1 cellular context compared by ENCODE assay signal in the genomic region with DNA sequence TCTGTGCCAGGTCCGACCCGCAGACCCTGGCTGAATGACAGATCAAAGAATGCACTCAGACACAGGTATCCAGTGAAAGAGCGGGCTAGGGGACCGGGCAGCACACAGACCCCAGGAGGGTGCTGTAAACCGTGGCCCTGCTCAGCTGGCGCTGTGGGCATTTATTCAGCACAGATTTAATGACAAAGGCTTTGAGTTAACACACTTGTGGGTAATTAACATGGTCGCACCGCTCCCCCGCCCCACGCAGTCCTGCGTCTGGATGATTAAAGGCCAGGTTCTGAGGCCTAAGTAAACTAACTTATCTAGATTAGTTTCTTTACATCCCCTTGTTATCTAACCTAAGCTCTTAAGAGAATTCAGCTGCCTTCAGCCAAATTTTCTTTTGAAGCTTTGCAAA.
A peak's percentile ranks its signal among the peaks of the same experiment; 100 is the strongest.
TF ChIP-seq lines count a peak whose summit lies in the region.

No MANE protein-coding gene starts in this region.

TF ChIP-seq in K562, 482 proteins besides CTCF, POLR2A, EP300 and RAD21 (continues in another document):
- TF ChIP-seq BCOR (IDR thresholded peaks at IDR 0.05) (no peak), ZNF584 (CRISPR knock-in tag; IDR thresholded peaks at IDR 0.05; ENCODE audit: low read depth) (no peak), CUX1 (CRISPR knock-in tag; IDR thresholded peaks at IDR 0.05) (no peak), ZNF696 (CRISPR knock-in tag; conservative IDR thresholded peaks at IDR 0.05) (no peak), LEF1 (IDR thresholded peaks at IDR 0.05) (no peak), ZNF311 (CRISPR knock-in tag; IDR thresholded peaks at IDR 0.05) (no peak), CHAMP1 (IDR thresholded peaks at IDR 0.05) (no peak), ZNF41 (CRISPR knock-in tag; conservative IDR thresholded peaks at IDR 0.05) (no peak), CBFA2T3 (IDR thresholded peaks at IDR 0.05) (peak; percentile 44), HMBOX1 (IDR thresholded peaks at IDR 0.05) (peak; percentile 89), ZNF436 (CRISPR knock-in tag; IDR thresholded peaks at IDR 0.05) (no peak), ARID1B (IDR thresholded peaks at IDR 0.05) (0 out of 2 replicates have a peak, but pooled peaks have one; percentile 21), MAFG (tag; conservative IDR thresholded peaks at IDR 0.05) (no peak), CBFA2T2 (conservative IDR thresholded peaks at IDR 0.05) (peak; percentile 21; the same call in 1 of the 2 replicates), CBX3 (IDR thresholded peaks at IDR 0.05; ENCODE audit: borderline replicate concordance in 1 of 2, low read length in 2 of 2) (peak in 1 of 2 experiments; percentile 32; a peak in 1 of 3 replicates), FUS (optimal IDR thresholded peaks at IDR 0.05; ENCODE audit: low read depth, low read length) (no peak), ZNF551 (CRISPR knock-in tag; IDR thresholded peaks at IDR 0.05) (no peak), ZNF124 (CRISPR knock-in tag; IDR thresholded peaks at IDR 0.05) (no peak), PCBP1 (IDR thresholded peaks at IDR 0.05; ENCODE audit: low read depth, low read length, poor library complexity, severe bottlenecking) (no peak), MEIS2 (IDR thresholded peaks at IDR 0.05; ENCODE audit: partially characterized antibody) (peak; percentile 22), ZFP91 (CRISPR knock-in tag; IDR thresholded peaks at IDR 0.05) (no peak)
- TF ChIP-seq, protein P1, sequence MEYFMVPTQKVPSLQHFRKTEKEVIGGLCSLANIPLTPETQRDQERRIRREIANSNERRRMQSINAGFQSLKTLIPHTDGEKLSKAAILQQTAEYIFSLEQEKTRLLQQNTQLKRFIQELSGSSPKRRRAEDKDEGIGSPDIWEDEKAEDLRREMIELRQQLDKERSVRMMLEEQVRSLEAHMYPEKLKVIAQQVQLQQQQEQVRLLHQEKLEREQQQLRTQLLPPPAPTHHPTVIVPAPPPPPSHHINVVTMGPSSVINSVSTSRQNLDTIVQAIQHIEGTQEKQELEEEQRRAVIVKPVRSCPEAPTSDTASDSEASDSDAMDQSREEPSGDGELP (CRISPR knock-in tag; IDR thresholded peaks at IDR 0.05; ENCODE audit: borderline replicate concordance): no peak; the same call in 1 of the 2 replicates
- TF ChIP-seq, protein P2, sequence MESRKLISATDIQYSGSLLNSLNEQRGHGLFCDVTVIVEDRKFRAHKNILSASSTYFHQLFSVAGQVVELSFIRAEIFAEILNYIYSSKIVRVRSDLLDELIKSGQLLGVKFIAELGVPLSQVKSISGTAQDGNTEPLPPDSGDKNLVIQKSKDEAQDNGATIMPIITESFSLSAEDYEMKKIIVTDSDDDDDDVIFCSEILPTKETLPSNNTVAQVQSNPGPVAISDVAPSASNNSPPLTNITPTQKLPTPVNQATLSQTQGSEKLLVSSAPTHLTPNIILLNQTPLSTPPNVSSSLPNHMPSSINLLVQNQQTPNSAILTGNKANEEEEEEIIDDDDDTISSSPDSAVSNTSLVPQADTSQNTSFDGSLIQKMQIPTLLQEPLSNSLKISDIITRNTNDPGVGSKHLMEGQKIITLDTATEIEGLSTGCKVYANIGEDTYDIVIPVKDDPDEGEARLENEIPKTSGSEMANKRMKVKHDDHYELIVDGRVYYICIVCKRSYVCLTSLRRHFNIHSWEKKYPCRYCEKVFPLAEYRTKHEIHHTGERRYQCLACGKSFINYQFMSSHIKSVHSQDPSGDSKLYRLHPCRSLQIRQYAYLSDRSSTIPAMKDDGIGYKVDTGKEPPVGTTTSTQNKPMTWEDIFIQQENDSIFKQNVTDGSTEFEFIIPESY (CRISPR knock-in tag; IDR thresholded peaks at IDR 0.05): peak; percentile 85
- TF ChIP-seq, protein P3, sequence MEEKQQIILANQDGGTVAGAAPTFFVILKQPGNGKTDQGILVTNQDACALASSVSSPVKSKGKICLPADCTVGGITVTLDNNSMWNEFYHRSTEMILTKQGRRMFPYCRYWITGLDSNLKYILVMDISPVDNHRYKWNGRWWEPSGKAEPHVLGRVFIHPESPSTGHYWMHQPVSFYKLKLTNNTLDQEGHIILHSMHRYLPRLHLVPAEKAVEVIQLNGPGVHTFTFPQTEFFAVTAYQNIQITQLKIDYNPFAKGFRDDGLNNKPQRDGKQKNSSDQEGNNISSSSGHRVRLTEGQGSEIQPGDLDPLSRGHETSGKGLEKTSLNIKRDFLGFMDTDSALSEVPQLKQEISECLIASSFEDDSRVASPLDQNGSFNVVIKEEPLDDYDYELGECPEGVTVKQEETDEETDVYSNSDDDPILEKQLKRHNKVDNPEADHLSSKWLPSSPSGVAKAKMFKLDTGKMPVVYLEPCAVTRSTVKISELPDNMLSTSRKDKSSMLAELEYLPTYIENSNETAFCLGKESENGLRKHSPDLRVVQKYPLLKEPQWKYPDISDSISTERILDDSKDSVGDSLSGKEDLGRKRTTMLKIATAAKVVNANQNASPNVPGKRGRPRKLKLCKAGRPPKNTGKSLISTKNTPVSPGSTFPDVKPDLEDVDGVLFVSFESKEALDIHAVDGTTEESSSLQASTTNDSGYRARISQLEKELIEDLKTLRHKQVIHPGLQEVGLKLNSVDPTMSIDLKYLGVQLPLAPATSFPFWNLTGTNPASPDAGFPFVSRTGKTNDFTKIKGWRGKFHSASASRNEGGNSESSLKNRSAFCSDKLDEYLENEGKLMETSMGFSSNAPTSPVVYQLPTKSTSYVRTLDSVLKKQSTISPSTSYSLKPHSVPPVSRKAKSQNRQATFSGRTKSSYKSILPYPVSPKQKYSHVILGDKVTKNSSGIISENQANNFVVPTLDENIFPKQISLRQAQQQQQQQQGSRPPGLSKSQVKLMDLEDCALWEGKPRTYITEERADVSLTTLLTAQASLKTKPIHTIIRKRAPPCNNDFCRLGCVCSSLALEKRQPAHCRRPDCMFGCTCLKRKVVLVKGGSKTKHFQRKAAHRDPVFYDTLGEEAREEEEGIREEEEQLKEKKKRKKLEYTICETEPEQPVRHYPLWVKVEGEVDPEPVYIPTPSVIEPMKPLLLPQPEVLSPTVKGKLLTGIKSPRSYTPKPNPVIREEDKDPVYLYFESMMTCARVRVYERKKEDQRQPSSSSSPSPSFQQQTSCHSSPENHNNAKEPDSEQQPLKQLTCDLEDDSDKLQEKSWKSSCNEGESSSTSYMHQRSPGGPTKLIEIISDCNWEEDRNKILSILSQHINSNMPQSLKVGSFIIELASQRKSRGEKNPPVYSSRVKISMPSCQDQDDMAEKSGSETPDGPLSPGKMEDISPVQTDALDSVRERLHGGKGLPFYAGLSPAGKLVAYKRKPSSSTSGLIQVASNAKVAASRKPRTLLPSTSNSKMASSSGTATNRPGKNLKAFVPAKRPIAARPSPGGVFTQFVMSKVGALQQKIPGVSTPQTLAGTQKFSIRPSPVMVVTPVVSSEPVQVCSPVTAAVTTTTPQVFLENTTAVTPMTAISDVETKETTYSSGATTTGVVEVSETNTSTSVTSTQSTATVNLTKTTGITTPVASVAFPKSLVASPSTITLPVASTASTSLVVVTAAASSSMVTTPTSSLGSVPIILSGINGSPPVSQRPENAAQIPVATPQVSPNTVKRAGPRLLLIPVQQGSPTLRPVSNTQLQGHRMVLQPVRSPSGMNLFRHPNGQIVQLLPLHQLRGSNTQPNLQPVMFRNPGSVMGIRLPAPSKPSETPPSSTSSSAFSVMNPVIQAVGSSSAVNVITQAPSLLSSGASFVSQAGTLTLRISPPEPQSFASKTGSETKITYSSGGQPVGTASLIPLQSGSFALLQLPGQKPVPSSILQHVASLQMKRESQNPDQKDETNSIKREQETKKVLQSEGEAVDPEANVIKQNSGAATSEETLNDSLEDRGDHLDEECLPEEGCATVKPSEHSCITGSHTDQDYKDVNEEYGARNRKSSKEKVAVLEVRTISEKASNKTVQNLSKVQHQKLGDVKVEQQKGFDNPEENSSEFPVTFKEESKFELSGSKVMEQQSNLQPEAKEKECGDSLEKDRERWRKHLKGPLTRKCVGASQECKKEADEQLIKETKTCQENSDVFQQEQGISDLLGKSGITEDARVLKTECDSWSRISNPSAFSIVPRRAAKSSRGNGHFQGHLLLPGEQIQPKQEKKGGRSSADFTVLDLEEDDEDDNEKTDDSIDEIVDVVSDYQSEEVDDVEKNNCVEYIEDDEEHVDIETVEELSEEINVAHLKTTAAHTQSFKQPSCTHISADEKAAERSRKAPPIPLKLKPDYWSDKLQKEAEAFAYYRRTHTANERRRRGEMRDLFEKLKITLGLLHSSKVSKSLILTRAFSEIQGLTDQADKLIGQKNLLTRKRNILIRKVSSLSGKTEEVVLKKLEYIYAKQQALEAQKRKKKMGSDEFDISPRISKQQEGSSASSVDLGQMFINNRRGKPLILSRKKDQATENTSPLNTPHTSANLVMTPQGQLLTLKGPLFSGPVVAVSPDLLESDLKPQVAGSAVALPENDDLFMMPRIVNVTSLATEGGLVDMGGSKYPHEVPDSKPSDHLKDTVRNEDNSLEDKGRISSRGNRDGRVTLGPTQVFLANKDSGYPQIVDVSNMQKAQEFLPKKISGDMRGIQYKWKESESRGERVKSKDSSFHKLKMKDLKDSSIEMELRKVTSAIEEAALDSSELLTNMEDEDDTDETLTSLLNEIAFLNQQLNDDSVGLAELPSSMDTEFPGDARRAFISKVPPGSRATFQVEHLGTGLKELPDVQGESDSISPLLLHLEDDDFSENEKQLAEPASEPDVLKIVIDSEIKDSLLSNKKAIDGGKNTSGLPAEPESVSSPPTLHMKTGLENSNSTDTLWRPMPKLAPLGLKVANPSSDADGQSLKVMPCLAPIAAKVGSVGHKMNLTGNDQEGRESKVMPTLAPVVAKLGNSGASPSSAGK (IDR thresholded peaks at IDR 0.05): no peak
- TF ChIP-seq, protein P4, sequence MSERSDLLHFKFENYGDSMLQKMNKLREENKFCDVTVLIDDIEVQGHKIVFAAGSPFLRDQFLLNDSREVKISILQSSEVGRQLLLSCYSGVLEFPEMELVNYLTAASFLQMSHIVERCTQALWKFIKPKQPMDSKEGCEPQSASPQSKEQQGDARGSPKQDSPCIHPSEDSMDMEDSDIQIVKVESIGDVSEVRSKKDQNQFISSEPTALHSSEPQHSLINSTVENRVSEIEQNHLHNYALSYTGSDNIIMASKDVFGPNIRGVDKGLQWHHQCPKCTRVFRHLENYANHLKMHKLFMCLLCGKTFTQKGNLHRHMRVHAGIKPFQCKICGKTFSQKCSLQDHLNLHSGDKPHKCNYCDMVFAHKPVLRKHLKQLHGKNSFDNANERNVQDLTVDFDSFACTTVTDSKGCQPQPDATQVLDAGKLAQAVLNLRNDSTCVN (CRISPR knock-in tag; IDR thresholded peaks at IDR 0.05): no peak
